ENCODE assay signal across 19 cellular contexts in genomic region chr10:77387247-77387646, GRCh38.
DNase-seq lines count a peak whose midpoint lies in the region; ATAC-seq, FAIRE-seq and TF ChIP-seq lines count a peak whose summit lies in the region.
"Had no signal": no experiment of that assay in that cellular context is flagged by ENCODE, and none has a peak within 500 bp of the region (broad histone marks: within the 10 kb centered on the region; RNA-seq: fewer than 3 reads in every experiment).

No MANE protein-coding gene starts in this region.

- TF ChIP-seq RAD21 in A549 (conservative IDR thresholded peaks at IDR 0.05 in 1 of 2, IDR thresholded peaks at IDR 0.05 in 1 of 2) = no peak

- no peak for TF ChIP-seq EP300 in A549 (IDR thresholded peaks at IDR 0.05)

- H3K4me1 ChIP-seq in A549 = peaks cover 39% of the 10 kb centered on the region
- peaks cover 46% of the 10 kb centered on the region for H3K4me1 ChIP-seq in osteoblast (ENCODE audit: insufficient read depth, low read length)
- H3K4me1 ChIP-seq in Peyer's patch = no peaks in the 10 kb centered on the region

- no peaks in the 10 kb centered on the region for H3K27me3 ChIP-seq in osteoblast (ENCODE audit: insufficient read depth, low read length)
- no peaks in the 10 kb centered on the region for H3K27me3 ChIP-seq in Peyer's patch
- H3K27me3 ChIP-seq: vagina had no signal

- FAIRE-seq in A549 (lab: Jason Lieb, UNC) = no peak
- FAIRE-seq: colon, GM19239 had no signal

- H3K79me2 ChIP-seq in osteoblast (ENCODE audit: insufficient read depth, low read length) = peaks cover 13% of the 10 kb centered on the region

- POLR2A ChIA-PET in A549 (lab: Yijun Ruan, JAX) (no interaction called here), RWPE1 (lab: Yijun Ruan, JAX; ENCODE audit: low non-redundant PET) (no interaction called here)

- TF ChIP-seq CTCF in A549 (IDR thresholded peaks at IDR 0.05) = no peak
- no peak for TF ChIP-seq CTCF in RWPE1 (conservative IDR thresholded peaks at IDR 0.05; ENCODE audit: low read depth)
- no peak for TF ChIP-seq CTCF in coronary artery (IDR thresholded peaks at IDR 0.05)
- TF ChIP-seq CTCF in osteoblast (IDR thresholded peaks at IDR 0.05; ENCODE audit: extremely low read depth, low read depth, low read length) = no peak
- TF ChIP-seq CTCF in Peyer's patch (IDR thresholded peaks at IDR 0.05) = no peak

- no peaks in the 10 kb centered on the region for H4K20me1 ChIP-seq in osteoblast (ENCODE audit: insufficient read depth, low read length)

- H3K36me3 ChIP-seq in osteoblast (ENCODE audit: insufficient read depth, low read length) (no peaks in the 10 kb centered on the region), Peyer's patch (no peaks in the 10 kb centered on the region)
- H3K36me3 ChIP-seq: vagina had no signal

- H3K9me3 ChIP-seq in A549 (no peaks in the 10 kb centered on the region), osteoblast (ENCODE audit: low read depth, low read length) (no peaks in the 10 kb centered on the region), Peyer's patch (no peaks in the 10 kb centered on the region)
- H3K9me3 ChIP-seq: vagina had no signal

- TF ChIP-seq POLR2A in A549 (IDR thresholded peaks at IDR 0.05; ENCODE audit: low read length) (no peak), Peyer's patch (IDR thresholded peaks at IDR 0.05) (no peak)

- no peak for ATAC-seq in A549
- no peak for ATAC-seq in GM21390 (IDR thresholded peaks at IDR 0.05; ENCODE audit: unreplicated experiment)
- ATAC-seq in GM21786 (IDR thresholded peaks at IDR 0.05; ENCODE audit: unreplicated experiment) = no peak
- ATAC-seq: activated T-cell treated with anti-CD3 and anti-CD28 coated beads, Interleukin-2, amount 50 U/mL, for 72 hours; Right ventricle myocardium inferior had no signal

- CTCF ChIA-PET in A549 (lab: Yijun Ruan, JAX) (interaction anchor here (0.9 to 2.3 kb wide), 7 partner anchors 19 to 254 kb away, joined by 3 to 6 read pairs (median 3); no protein-coding TSS in a partner anchor), RWPE1 (lab: Yijun Ruan, JAX) (interaction anchor here (0.6 kb wide), 1 partner anchor 223 kb away, joined by 3 read pairs; no protein-coding TSS in a partner anchor)

- H3K4me3 ChIP-seq in A549 (no peak overlapping the region), coronary artery (no peak overlapping the region), osteoblast (ENCODE audit: insufficient read depth, low read length) (peak overlapping the region; percentile 2), Peyer's patch (no peak overlapping the region)
- H3K4me3 ChIP-seq: vagina had no signal

- no peak for DNase-seq in A549 (ENCODE audit: low read depth in 1 of 2, low spot score in 1 of 2)
- no peak for DNase-seq in RWPE1 (ENCODE audit: low spot score)
- no peak for DNase-seq in coronary artery (ENCODE audit: low spot score)
- no peak for DNase-seq in osteoblast (ENCODE audit: insufficient read length, low spot score, missing footprints)
- DNase-seq in putamen (ENCODE audit: low spot score) = no peak
- DNase-seq in Peyer's patch = no peak
- DNase-seq: activated T-cell treated with anti-CD3 and anti-CD28 coated beads, Interleukin-2, amount 50 U/mL, for 72 hours; CD4-positive, alpha-beta T cell; naive B cell; NCI-H345; NK-92 treated with Interleukin-12 subunit alpha and Interleukin-12 subunit beta, amount 100 ng/mL, for 24 hours; stimulated activated CD4-positive, alpha-beta T cell treated with anti-CD3 and anti-CD28 coated beads, Interleukin-15, amount 100 ng/mL, for 24 hours; stimulated activated naive CD4-positive, alpha-beta T cell treated with Interleukin-2 at 50 U/mL for 16 hours had no signal

- H3K4me2 ChIP-seq in A549 (peak overlapping the region; percentile 28; the same call in 2 of the 3 replicates), osteoblast (ENCODE audit: insufficient read depth, low read length) (peak overlapping the region; percentile 61)

- H2AFZ ChIP-seq in osteoblast (ENCODE audit: low read length) = peak overlapping the region; percentile 49

- H3K27ac ChIP-seq in A549 (peak overlapping the region; percentile 23 to 57; a peak in 4 of 6 replicates), RWPE1 (peak overlapping the region; percentile 69), coronary artery (peak overlapping the region; percentile 60 to 72), osteoblast (ENCODE audit: low read depth, low read length) (peak overlapping the region; percentile 74), Peyer's patch (no peak overlapping the region)
- H3K27ac ChIP-seq: vagina had no signal

TF ChIP-seq in A549, 52 proteins besides CTCF, POLR2A, EP300 and RAD21:
- no peak for TF ChIP-seq JUN (IDR thresholded peaks at IDR 0.05)
- TF ChIP-seq MAZ (IDR thresholded peaks at IDR 0.05; ENCODE audit: borderline replicate concordance, low read depth, low read length) = no peak
- TF ChIP-seq PBX3 (IDR thresholded peaks at IDR 0.05) = no peak
- no peak for TF ChIP-seq USF2 (IDR thresholded peaks at IDR 0.05)
- no peak for TF ChIP-seq FOSL2 (IDR thresholded peaks at IDR 0.05)
- no peak for TF ChIP-seq FOSL2 (CRISPR knock-in tag; IDR thresholded peaks at IDR 0.05)
- no peak for TF ChIP-seq ZNF302 (CRISPR knock-in tag; IDR thresholded peaks at IDR 0.05)
- TF ChIP-seq BHLHE40 (IDR thresholded peaks at IDR 0.05; ENCODE audit: low read depth, low read length) = no peak
- no peak for TF ChIP-seq TFCP2L1 (CRISPR knock-in tag; IDR thresholded peaks at IDR 0.05)
- no peak for TF ChIP-seq HES2 (IDR thresholded peaks at IDR 0.05)
- no peak for TF ChIP-seq HOXB5 (CRISPR knock-in tag; IDR thresholded peaks at IDR 0.05)
- no peak for TF ChIP-seq NPAS2 (CRISPR knock-in tag; IDR thresholded peaks at IDR 0.05; ENCODE audit: borderline replicate concordance)

Comparison
In these comparisons a context has a peak if more than half of its experiments do, and no peak if none do; other contexts are left out.
1. H3K27ac ChIP-seq: peak in A549 (2 of 2), RWPE1 (single experiment), coronary artery (2 of 2) and osteoblast (single experiment); none in Peyer's patch (0 of 4).